Comparison of ENCODE assay signal across 1 cellular context in the genomic region with DNA sequence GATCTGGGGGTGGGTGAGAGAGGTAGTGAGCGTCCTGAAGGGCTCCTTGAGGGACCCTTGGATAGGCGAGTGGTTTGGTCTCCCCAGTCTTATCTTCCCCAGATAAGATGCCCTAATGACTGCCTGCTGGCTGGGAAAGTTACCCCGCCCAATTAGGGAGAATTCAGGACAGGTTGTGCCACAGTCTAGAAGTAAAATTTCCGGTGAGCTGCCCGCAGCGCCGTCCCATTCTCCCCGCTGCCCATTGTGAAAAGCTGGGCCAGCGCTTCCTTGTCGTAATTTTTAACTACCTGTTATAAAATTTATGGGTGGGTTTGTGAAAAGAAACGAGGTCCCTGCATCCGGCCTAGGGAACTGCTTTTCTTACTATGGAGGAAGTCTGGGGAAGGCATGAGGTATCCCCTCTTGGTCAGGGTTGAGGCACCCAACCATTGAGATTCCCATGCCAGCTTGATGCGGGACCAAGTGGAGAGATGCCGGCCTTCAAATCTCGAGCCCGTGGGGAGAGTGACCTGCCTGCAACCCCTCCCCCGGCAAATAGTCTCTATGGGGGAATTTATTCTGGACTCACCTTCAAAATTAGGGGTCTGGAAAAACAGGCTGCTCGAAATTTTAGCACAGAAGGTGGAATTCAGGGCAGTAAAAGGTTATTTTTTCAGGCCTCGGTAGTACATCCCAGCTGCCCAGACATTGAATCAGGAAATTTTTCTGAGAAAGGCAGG.
TF ChIP-seq lines count a peak whose summit lies in the region.

No MANE protein-coding gene starts in this region.

TF ChIP-seq in K562, 482 proteins besides CTCF, POLR2A, EP300 and RAD21:
- peak; percentile 14; the same call in 1 of the 2 replicates for TF ChIP-seq ZFX (CRISPR knock-in tag; IDR thresholded peaks at IDR 0.05)
- TF ChIP-seq FOSL1 (tag; conservative IDR thresholded peaks at IDR 0.05) = no peak
- TF ChIP-seq GATA2 (CRISPR knock-in tag; IDR thresholded peaks at IDR 0.05) = no peak
